8 cellular contexts compared by ENCODE assay signal in genomic region chr3:143951351-143951971, GRCh38. TPM values are rescaled to one million over a fixed set of nuclear protein-coding genes. Genes with fewer than 3 reads are reported as not detected.
DNase-seq lines count a peak whose midpoint lies in the region; ATAC-seq and TF ChIP-seq lines count a peak whose summit lies in the region.

No MANE protein-coding gene starts in this region.

- no peak overlapping the region for H3K27ac Mint-ChIP-seq in activated CD4-positive, alpha-beta T cell treated with anti-CD3 and anti-CD28 coated beads for 36 hours

- intact Hi-C loops in activated CD4-positive, alpha-beta T cell treated with anti-CD3 and anti-CD28 coated beads for 36 hours (cut with DNase I, micrococcal nuclease), result loop anchor here (1.0 to 5.0 kb wide), 4 partner anchors 55 to 176 kb away; no protein-coding TSS in a partner anchor
- intact Hi-C loops in sciatic nerve (cut with DNase I), result no loop called here

- H3K4me3 Mint-ChIP-seq in activated CD4-positive, alpha-beta T cell treated with anti-CD3 and anti-CD28 coated beads for 36 hours, result no peak overlapping the region

- peaks cover 3% of the 10 kb centered on the region for H3K27me3 Mint-ChIP-seq in activated CD4-positive, alpha-beta T cell treated with anti-CD3 and anti-CD28 coated beads for 36 hours

- H3K9me3 Mint-ChIP-seq in activated CD4-positive, alpha-beta T cell treated with anti-CD3 and anti-CD28 coated beads for 36 hours (ENCODE audit: low read depth), result no peaks in the 10 kb centered on the region

- peak; percentile 51 for DNase-seq in activated CD4-positive, alpha-beta T cell treated with anti-CD3 and anti-CD28 coated beads for 36 hours
- DNase-seq in activated CD4-positive, alpha-beta T cell treated with anti-CD3 and anti-CD28 coated beads for 1 hour, result no peak
- DNase-seq in HL-60 (ENCODE audit: low read depth in 1 of 2, low spot score in 1 of 2) (peak in 1 of 2 experiments; percentile 11), fibroblast of pulmonary artery (ENCODE audit: low read depth) (peak; percentile 69), sciatic nerve (ENCODE audit: low spot score) (no peak), HuH-7.5 (ENCODE audit: low spot score) (no peak)

- CTCF ChIA-PET in activated CD4-positive, alpha-beta T cell treated with anti-CD3 and anti-CD28 coated beads for 36 hours (lab: Charles Lee), result interaction anchor here (0.6 to 2.1 kb wide), 2 partner anchors 67 to 446 kb away, joined by 3 to 15 read pairs; no protein-coding TSS in a partner anchor

- H3K27ac ChIP-seq in HL-60 (replicated peaks), result no peak overlapping the region

- POLR2A ChIA-PET in activated CD4-positive, alpha-beta T cell treated with anti-CD3 and anti-CD28 coated beads for 36 hours (lab: Charles Lee), result no interaction called here

- no peaks in the 10 kb centered on the region for H3K4me1 Mint-ChIP-seq in activated CD4-positive, alpha-beta T cell treated with anti-CD3 and anti-CD28 coated beads for 36 hours

- ATAC-seq in activated CD4-positive, alpha-beta T cell treated with anti-CD3 and anti-CD28 coated beads for 36 hours, result peak; percentile 47
- peak; percentile 68 for ATAC-seq in GM19463 (IDR thresholded peaks at IDR 0.05; ENCODE audit: unreplicated experiment)
- ATAC-seq in sciatic nerve, result peak; percentile 39

- H3K36me3 Mint-ChIP-seq in activated CD4-positive, alpha-beta T cell treated with anti-CD3 and anti-CD28 coated beads for 36 hours (ENCODE audit: low read depth), result no peaks in the 10 kb centered on the region

- peak; percentile 41 for TF ChIP-seq CTCF in HL-60 (IDR thresholded peaks at IDR 0.05; ENCODE audit: insufficient read depth, low read length)
- TF ChIP-seq CTCF in WI38 (IDR thresholded peaks at IDR 0.05; ENCODE audit: low read depth, low read length), result peak; percentile 27; the same call in 1 of the 2 replicates
- peak; percentile 89 for TF ChIP-seq CTCF in fibroblast of pulmonary artery (IDR thresholded peaks at IDR 0.05; ENCODE audit: low read length, missing control alignments)

- no peaks in the 10 kb centered on the region for H3K27me3 ChIP-seq in HL-60 (ENCODE audit: insufficient read depth, poor library complexity, severe bottlenecking)

- H3K4me3 ChIP-seq in HL-60 (replicated peaks; ENCODE audit: insufficient read depth, low read length), result no peak overlapping the region
- H3K4me3 ChIP-seq in WI38 (ENCODE audit: low read depth, low read length), result no peak overlapping the region
- H3K4me3 ChIP-seq in fibroblast of pulmonary artery (replicated peaks; ENCODE audit: low read depth, low read length), result no peak overlapping the region

RNA-seq across cellular contexts. Expression of gene DIPK2A, which starts 20.2 kb away (rescaled TPM):
- total RNA-seq in activated CD4-positive, alpha-beta T cell treated with anti-CD3 and anti-CD28 coated beads for 36 hours, result 10 to 100 TPM; 15.5 to 17.1 TPM
- total RNA-seq in sciatic nerve, result 20.5 TPM

Comparison
In these comparisons a context has a peak if more than half of its experiments do, and no peak if none do; other contexts are left out.
1. DNase-seq: peak in activated CD4-positive, alpha-beta T cell treated with anti-CD3 and anti-CD28 coated beads for 36 hours (single experiment) and fibroblast of pulmonary artery (single experiment); none in activated CD4-positive, alpha-beta T cell treated with anti-CD3 and anti-CD28 coated beads for 1 hour (single experiment), sciatic nerve (single experiment) and HuH-7.5 (single experiment).
2. CTCF ChIP-seq: peak in every context shown above with its lines; median percentile 89 in fibroblast of pulmonary artery; 41 in HL-60; 27 in WI38.
3. Peak in every context shown above with its lines, with median percentiles within 50 percentile points of each other: ATAC-seq.